ENCODE assay signal across 18 cellular contexts in genomic region chr16:82650804-82651203, GRCh38. TPM values are rescaled to one million over a fixed set of nuclear protein-coding genes. Genes with fewer than 3 reads are reported as not detected.
"Had no signal": no experiment of that assay in that cellular context is flagged by ENCODE, and none has a peak within 500 bp of the region (broad histone marks: within the 10 kb centered on the region; RNA-seq: fewer than 3 reads in every experiment).

No MANE protein-coding gene starts in this region.

- H3K27ac Mint-ChIP-seq: activated naive CD4-positive, alpha-beta T cell treated with anti-CD3 and anti-CD28 coated beads, Interleukin-2, amount 50 U/mL, for 24 hours had no signal

- H3K27me3 ChIP-seq: body of pancreas, esophagus squamous epithelium, pancreas, tibial nerve, uterus had no signal

- H3K36me3 ChIP-seq: esophagus squamous epithelium, pancreas, tibial nerve, uterus had no signal

- H3K27ac ChIP-seq: body of pancreas, coronary artery, esophagus squamous epithelium, pancreas, tibial nerve, uterus had no signal

- H3K27me3 Mint-ChIP-seq: activated naive CD4-positive, alpha-beta T cell treated with anti-CD3 and anti-CD28 coated beads, Interleukin-2, amount 50 U/mL, for 24 hours had no signal

- H3K9me3 Mint-ChIP-seq: activated naive CD4-positive, alpha-beta T cell treated with anti-CD3 and anti-CD28 coated beads, Interleukin-2, amount 50 U/mL, for 24 hours; activated T-helper 2 cell treated with anti-CD3 and anti-CD28 coated beads, Interferon-gamma antibody, Interleukin-2, Interleukin-4, amounts not matched to agents 10 μg/mL and 5 μg/mL and 100 μg/mL, durations not matched to agents 14 hours and 24 hours and 36 hours; naive thymus-derived CD8-positive, alpha-beta T cell had no signal

- ATAC-seq: body of pancreas; naive thymus-derived CD8-positive, alpha-beta T cell; pancreas had no signal

- H3K9me3 ChIP-seq: body of pancreas, esophagus squamous epithelium, pancreas, tibial nerve, uterus had no signal

- H3K4me3 Mint-ChIP-seq: activated naive CD4-positive, alpha-beta T cell treated with anti-CD3 and anti-CD28 coated beads, Interleukin-2, amount 50 U/mL, for 24 hours had no signal

- FAIRE-seq: endothelial cell of umbilical vein, pancreas had no signal

- H3K4me1 ChIP-seq: body of pancreas, pancreas had no signal

- H3K4me3 ChIP-seq: body of pancreas, coronary artery, esophagus squamous epithelium, pancreas, tibial nerve, uterus had no signal

- DNase-seq: activated CD4-positive, CD25-positive, alpha-beta regulatory T cell treated with anti-CD3 and anti-CD28 coated beads, Interleukin-2, amount 50 U/mL, for 72 hours; activated T-cell treated with anti-CD3 and anti-CD28 coated beads for 4 hours; amygdala; body of pancreas; caudate nucleus; esophagus squamous epithelium; hypothalamus; mesenchymal stem cell; naive thymus-derived CD8-positive, alpha-beta T cell; pancreas; stimulated activated CD4-positive, alpha-beta T cell treated with anti-CD3 and anti-CD28 coated beads, Interleukin-1b, Interleukin-23, amount 100 ng/mL, for 48 hours; uterus had no signal

- H3K36me3 Mint-ChIP-seq: activated naive CD4-positive, alpha-beta T cell treated with anti-CD3 and anti-CD28 coated beads, Interleukin-2, amount 50 U/mL, for 24 hours; naive thymus-derived CD8-positive, alpha-beta T cell had no signal

RNA-seq across cellular contexts. Expression of gene CDH13, which starts 24.0 kb away (rescaled TPM):
- total RNA-seq: activated CD8-positive, alpha-beta memory T cell treated with anti-CD3 and anti-CD28 coated beads for 36 hours; activated T-helper 2 cell treated with anti-CD3 and anti-CD28 coated beads, Interferon-gamma antibody, Interleukin-2, Interleukin-4, amounts not matched to agents 10 μg/mL and 5 μg/mL and 100 μg/mL, durations not matched to agents 14 hours and 24 hours and 36 hours; naive thymus-derived CD8-positive, alpha-beta T cell had no signal
- polyA plus RNA-seq: naive thymus-derived CD8-positive, alpha-beta T cell had no signal
